ENCODE assay signal across 8 cellular contexts in the genomic region with DNA sequence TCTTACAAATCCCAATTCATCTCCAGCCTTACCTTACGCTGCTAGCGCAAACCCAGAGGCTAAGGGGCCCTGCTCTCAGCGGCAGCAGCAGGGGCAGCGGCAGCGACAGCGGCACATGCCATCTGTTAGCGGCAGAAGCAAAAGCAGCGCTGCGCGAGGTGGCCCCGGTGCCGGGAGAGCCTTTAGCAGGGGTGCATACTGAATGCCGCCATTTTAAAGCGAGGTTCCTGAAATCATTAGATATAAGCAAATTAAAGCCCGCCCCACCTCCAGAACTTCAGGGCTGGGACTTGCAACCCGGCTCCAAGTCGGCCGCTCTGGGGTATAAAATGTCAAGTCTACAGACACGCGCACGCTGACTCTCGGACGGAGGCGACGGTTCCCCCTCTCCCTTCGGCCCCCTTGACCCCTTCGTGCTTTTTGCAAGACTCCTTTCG. TPM values are rescaled to one million over a fixed set of nuclear protein-coding genes. Genes with fewer than 3 reads are reported as not detected.
A peak's percentile ranks its signal among the peaks of the same experiment; 100 is the strongest.
DNase-seq lines count a peak whose midpoint lies in the region; ATAC-seq and TF ChIP-seq lines count a peak whose summit lies in the region.

A gene with protein sequence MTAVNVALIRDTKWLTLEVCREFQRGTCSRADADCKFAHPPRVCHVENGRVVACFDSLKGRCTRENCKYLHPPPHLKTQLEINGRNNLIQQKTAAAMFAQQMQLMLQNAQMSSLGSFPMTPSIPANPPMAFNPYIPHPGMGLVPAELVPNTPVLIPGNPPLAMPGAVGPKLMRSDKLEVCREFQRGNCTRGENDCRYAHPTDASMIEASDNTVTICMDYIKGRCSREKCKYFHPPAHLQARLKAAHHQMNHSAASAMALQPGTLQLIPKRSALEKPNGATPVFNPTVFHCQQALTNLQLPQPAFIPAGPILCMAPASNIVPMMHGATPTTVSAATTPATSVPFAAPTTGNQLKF (minus strand): TSS at position 220 of the 437 bp plus-strand sequence. CDS start 49,427 bp downstream, outside the sequence.

- POLR2A ChIA-PET in HEK293 (lab: Yijun Ruan, JAX), result no interaction called here

- TF ChIP-seq CTCF in HEK293 (tag by site-specific recombination; IDR thresholded peaks at IDR 0.05), result no peak
- TF ChIP-seq CTCF in NB4 (IDR thresholded peaks at IDR 0.05; ENCODE audit: low read depth, low read length), result no peak
- TF ChIP-seq CTCF in hepatocyte (IDR thresholded peaks at IDR 0.05; ENCODE audit: poor library complexity), result no peak

- H3K4me2 ChIP-seq in hepatocyte, result peak within 1 kb of the TSS; percentile 86

- H3K27ac ChIP-seq in HEK293 (ENCODE audit: extremely low read depth, low read depth, low read length) (peak within 1 kb of the TSS; percentile 93), hepatocyte (peak within 1 kb of the TSS; percentile 90)

- no peaks in the 10 kb centered on the region for H3K27me3 ChIP-seq in hepatocyte

- CTCF ChIA-PET in HEK293 (lab: Yijun Ruan, JAX), result interaction anchor here (1.0 kb wide), 1 partner anchor 196 kb away, joined by 3 read pairs; no protein-coding TSS in a partner anchor

- no peaks in the 10 kb centered on the region for H4K20me1 ChIP-seq in hepatocyte (ENCODE audit: insufficient read depth, poor library complexity, severe bottlenecking)

- H3K9me2 ChIP-seq in hepatocyte (replicated peaks; ENCODE audit: insufficient read depth), result no peaks in the 10 kb centered on the region

- peaks cover 17% of the 10 kb centered on the region for H3K79me2 ChIP-seq in hepatocyte

- peak; percentile 5 for TF ChIP-seq POLR2A in NB4 (IDR thresholded peaks at IDR 0.05; ENCODE audit: extremely low read depth, insufficient read length)

- 53% methylated on average over 27 of the region's 28 CpGs for WGBS in hepatocyte (ENCODE audit: low lambda C conversion rate, missing lambda C conversion rate)

- intact Hi-C loops in sciatic nerve (cut with DNase I), result no loop called here

- no peaks in the 10 kb centered on the region for H3K36me3 ChIP-seq in HEK293 (ENCODE audit: control insufficient read depth in 2 of 2, insufficient read depth in 1 of 2, low read length in 2 of 2)
- H3K36me3 ChIP-seq in hepatocyte (replicated peaks; ENCODE audit: insufficient read depth, low read depth), result no peaks in the 10 kb centered on the region

- H3K9me3 ChIP-seq in HEK293 (ENCODE audit: control insufficient read depth, insufficient read depth, low read depth, low read length), result no peaks in the 10 kb centered on the region
- no peaks in the 10 kb centered on the region for H3K9me3 ChIP-seq in hepatocyte (ENCODE audit: low read depth)

- peak within 1 kb of the TSS; percentile 57 for H2AFZ ChIP-seq in hepatocyte

- H3K4me1 ChIP-seq in HEK293 (ENCODE audit: control insufficient read depth, insufficient read depth, low read length) (peaks cover 5% of the 10 kb centered on the region), hepatocyte (ENCODE audit: insufficient read depth) (no peaks in the 10 kb centered on the region)

- H3K4me3 ChIP-seq in GM08714 (ENCODE audit: low read length) (peak within 1 kb of the TSS; percentile 77), HEK293 (ENCODE audit: low read depth, low read length) (peak within 1 kb of the TSS; percentile 44), NB4 (ENCODE audit: low read depth, low read length) (peak within 1 kb of the TSS; percentile 86), hepatocyte (peak within 1 kb of the TSS; percentile 45)

- DNase-seq in NB4 (ENCODE audit: low read depth) (peak; percentile 83), T-helper 1 cell (peak; percentile 37 to 72 (median 61)), amygdala (lab: John Stamatoyannopoulos, UW) (peak in 34 of 56 donors; percentile 0 to 55 (median 9)), hepatocyte (ENCODE audit: low spot score) (peak; percentile 53), sciatic nerve (ENCODE audit: low spot score) (peak; percentile 65)

- ATAC-seq in sciatic nerve, result peak; percentile 75
- ATAC-seq in HG03378 (IDR thresholded peaks at IDR 0.05; ENCODE audit: unreplicated experiment), result no peak

TF ChIP-seq in HEK293, 187 proteins besides CTCF, POLR2A, EP300 and RAD21 (continues in another document):
- no peak for TF ChIP-seq BCL11B (tag by site-specific recombination; IDR thresholded peaks at IDR 0.05; ENCODE audit: low read depth)
- TF ChIP-seq KLF7 (tag by site-specific recombination; IDR thresholded peaks at IDR 0.05; ENCODE audit: borderline replicate concordance), result no peak
- 0 out of 2 replicates have a peak, but pooled peaks have one; percentile 36 for TF ChIP-seq ZEB2 (tag by site-specific recombination; IDR thresholded peaks at IDR 0.05)
- TF ChIP-seq TCF7L2 (IDR thresholded peaks at IDR 0.05; ENCODE audit: borderline replicate concordance, low read depth, low read length), result no peak
- 0 out of 2 replicates have a peak, but pooled peaks have one; percentile 37 for TF ChIP-seq ZFP37 (tag by site-specific recombination; IDR thresholded peaks at IDR 0.05)
- TF ChIP-seq ZNF776 (tag by site-specific recombination; IDR thresholded peaks at IDR 0.05; ENCODE audit: borderline replicate concordance), result no peak
- TF ChIP-seq ZNF248 (tag by site-specific recombination; IDR thresholded peaks at IDR 0.05), result no peak
- no peak for TF ChIP-seq ZNF341 (tag by site-specific recombination; IDR thresholded peaks at IDR 0.05; ENCODE audit: low read depth)
- no peak for TF ChIP-seq ZNF48 (tag by site-specific recombination; IDR thresholded peaks at IDR 0.05)
- no peak for TF ChIP-seq ZNF114 (tag by site-specific recombination; IDR thresholded peaks at IDR 0.05)
- TF ChIP-seq ZBTB48 (tag by site-specific recombination; IDR thresholded peaks at IDR 0.05), result peak; percentile 37; the same call in 1 of the 2 replicates
- 0 out of 2 replicates have a peak, but pooled peaks have one; percentile 29 for TF ChIP-seq SP3 (tag by site-specific recombination; IDR thresholded peaks at IDR 0.05)
- TF ChIP-seq ZNF140 (tag by site-specific recombination; IDR thresholded peaks at IDR 0.05), result no peak
- TF ChIP-seq, protein P1, sequence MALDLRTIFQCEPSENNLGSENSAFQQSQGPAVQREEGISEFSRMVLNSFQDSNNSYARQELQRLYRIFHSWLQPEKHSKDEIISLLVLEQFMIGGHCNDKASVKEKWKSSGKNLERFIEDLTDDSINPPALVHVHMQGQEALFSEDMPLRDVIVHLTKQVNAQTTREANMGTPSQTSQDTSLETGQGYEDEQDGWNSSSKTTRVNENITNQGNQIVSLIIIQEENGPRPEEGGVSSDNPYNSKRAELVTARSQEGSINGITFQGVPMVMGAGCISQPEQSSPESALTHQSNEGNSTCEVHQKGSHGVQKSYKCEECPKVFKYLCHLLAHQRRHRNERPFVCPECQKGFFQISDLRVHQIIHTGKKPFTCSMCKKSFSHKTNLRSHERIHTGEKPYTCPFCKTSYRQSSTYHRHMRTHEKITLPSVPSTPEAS (tag by site-specific recombination; IDR thresholded peaks at IDR 0.05), result no peak
- TF ChIP-seq ZNF596 (tag by site-specific recombination; IDR thresholded peaks at IDR 0.05), result no peak
- no peak for TF ChIP-seq ZNF548 (tag by site-specific recombination; IDR thresholded peaks at IDR 0.05)
- TF ChIP-seq YY2 (tag by site-specific recombination; IDR thresholded peaks at IDR 0.05), result 0 out of 2 replicates have a peak, but pooled peaks have one; percentile 6
- no peak for TF ChIP-seq ZBTB8A (tag by site-specific recombination; IDR thresholded peaks at IDR 0.05)
- peak; percentile 66; the same call in 1 of the 2 replicates for TF ChIP-seq ZBTB20 (tag by site-specific recombination; IDR thresholded peaks at IDR 0.05)
- TF ChIP-seq GLIS1 (tag by site-specific recombination; IDR thresholded peaks at IDR 0.05), result no peak
- TF ChIP-seq YY1 (tag by site-specific recombination; IDR thresholded peaks at IDR 0.05), result 0 out of 2 replicates have a peak, but pooled peaks have one; percentile 17
- TF ChIP-seq ZNF670 (tag by site-specific recombination; IDR thresholded peaks at IDR 0.05; ENCODE audit: low read depth), result no peak
- TF ChIP-seq ZXDB (tag by site-specific recombination; IDR thresholded peaks at IDR 0.05), result peak; percentile 94
- no peak for TF ChIP-seq ZNF558 (tag by site-specific recombination; IDR thresholded peaks at IDR 0.05)
- no peak for TF ChIP-seq GLI4 (tag by site-specific recombination; IDR thresholded peaks at IDR 0.05)
- no peak for TF ChIP-seq ZNF626 (tag by site-specific recombination; IDR thresholded peaks at IDR 0.05)
- no peak for TF ChIP-seq ZNF214 (tag by site-specific recombination; IDR thresholded peaks at IDR 0.05; ENCODE audit: borderline replicate concordance)
- TF ChIP-seq ZNF571 (tag by site-specific recombination; IDR thresholded peaks at IDR 0.05), result no peak
- TF ChIP-seq, protein P2, sequence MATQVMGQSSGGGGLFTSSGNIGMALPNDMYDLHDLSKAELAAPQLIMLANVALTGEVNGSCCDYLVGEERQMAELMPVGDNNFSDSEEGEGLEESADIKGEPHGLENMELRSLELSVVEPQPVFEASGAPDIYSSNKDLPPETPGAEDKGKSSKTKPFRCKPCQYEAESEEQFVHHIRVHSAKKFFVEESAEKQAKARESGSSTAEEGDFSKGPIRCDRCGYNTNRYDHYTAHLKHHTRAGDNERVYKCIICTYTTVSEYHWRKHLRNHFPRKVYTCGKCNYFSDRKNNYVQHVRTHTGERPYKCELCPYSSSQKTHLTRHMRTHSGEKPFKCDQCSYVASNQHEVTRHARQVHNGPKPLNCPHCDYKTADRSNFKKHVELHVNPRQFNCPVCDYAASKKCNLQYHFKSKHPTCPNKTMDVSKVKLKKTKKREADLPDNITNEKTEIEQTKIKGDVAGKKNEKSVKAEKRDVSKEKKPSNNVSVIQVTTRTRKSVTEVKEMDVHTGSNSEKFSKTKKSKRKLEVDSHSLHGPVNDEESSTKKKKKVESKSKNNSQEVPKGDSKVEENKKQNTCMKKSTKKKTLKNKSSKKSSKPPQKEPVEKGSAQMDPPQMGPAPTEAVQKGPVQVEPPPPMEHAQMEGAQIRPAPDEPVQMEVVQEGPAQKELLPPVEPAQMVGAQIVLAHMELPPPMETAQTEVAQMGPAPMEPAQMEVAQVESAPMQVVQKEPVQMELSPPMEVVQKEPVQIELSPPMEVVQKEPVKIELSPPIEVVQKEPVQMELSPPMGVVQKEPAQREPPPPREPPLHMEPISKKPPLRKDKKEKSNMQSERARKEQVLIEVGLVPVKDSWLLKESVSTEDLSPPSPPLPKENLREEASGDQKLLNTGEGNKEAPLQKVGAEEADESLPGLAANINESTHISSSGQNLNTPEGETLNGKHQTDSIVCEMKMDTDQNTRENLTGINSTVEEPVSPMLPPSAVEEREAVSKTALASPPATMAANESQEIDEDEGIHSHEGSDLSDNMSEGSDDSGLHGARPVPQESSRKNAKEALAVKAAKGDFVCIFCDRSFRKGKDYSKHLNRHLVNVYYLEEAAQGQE (tag by site-specific recombination; IDR thresholded peaks at IDR 0.05), result no peak
- peak; percentile 74 for TF ChIP-seq ZNF335 (tag by site-specific recombination; conservative IDR thresholded peaks at IDR 0.05)
- no peak for TF ChIP-seq ZNF629 (tag by site-specific recombination; IDR thresholded peaks at IDR 0.05)

RNA-seq across cellular contexts. Expression of the gene that starts here (rescaled TPM):
- total RNA-seq in hepatocyte (73.8 and 90.5 TPM in 2 replicates), sciatic nerve (22.6 TPM)
- polyA plus RNA-seq in hepatocyte, result 9.6 and 11.6 TPM in 2 replicates

Comparison
In these comparisons a context has a peak if more than half of its experiments do, and no peak if none do; other contexts are left out.
1. DNase-seq: peak in every context shown above with its lines; median percentile 83 in NB4; 65 in sciatic nerve; 61 in T-helper 1 cell; 53 in hepatocyte; 9 in amygdala.